1 cellular context compared by ENCODE assay signal in the genomic region with DNA sequence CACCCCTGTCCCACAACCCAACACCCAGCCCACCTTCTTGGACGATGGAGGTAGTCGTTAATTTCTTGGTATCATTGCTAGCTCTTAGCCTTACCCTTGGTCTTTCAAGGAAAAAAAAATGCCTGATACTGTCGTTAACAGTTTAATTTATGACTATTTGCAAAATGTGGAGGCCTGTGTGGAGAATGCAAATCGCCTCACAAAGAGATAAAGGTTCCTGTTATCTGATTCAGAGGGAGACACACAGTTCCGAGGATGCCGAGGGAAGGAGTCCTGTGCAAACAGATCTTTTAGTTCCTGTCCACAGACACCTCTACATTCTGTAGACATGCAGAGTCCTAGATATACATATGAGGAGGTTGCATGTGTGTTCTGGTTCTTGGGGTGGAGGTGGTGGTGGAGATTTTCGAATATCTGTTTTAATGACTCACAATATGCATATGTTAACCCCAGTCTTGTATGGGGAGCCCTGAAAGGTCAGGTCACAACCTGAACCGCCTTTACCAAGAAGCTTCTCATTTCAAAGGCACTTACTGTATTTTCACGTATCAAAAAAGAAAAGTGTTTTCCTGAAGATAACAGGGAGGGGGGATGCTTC.
TF ChIP-seq lines count a peak whose summit lies in the region.

No MANE protein-coding gene starts in this region.

TF ChIP-seq in K562, 482 proteins besides CTCF, POLR2A, EP300 and RAD21 (continued from another document):
- TF ChIP-seq, protein P1, sequence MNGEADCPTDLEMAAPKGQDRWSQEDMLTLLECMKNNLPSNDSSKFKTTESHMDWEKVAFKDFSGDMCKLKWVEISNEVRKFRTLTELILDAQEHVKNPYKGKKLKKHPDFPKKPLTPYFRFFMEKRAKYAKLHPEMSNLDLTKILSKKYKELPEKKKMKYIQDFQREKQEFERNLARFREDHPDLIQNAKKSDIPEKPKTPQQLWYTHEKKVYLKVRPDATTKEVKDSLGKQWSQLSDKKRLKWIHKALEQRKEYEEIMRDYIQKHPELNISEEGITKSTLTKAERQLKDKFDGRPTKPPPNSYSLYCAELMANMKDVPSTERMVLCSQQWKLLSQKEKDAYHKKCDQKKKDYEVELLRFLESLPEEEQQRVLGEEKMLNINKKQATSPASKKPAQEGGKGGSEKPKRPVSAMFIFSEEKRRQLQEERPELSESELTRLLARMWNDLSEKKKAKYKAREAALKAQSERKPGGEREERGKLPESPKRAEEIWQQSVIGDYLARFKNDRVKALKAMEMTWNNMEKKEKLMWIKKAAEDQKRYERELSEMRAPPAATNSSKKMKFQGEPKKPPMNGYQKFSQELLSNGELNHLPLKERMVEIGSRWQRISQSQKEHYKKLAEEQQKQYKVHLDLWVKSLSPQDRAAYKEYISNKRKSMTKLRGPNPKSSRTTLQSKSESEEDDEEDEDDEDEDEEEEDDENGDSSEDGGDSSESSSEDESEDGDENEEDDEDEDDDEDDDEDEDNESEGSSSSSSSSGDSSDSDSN (IDR thresholded peaks at IDR 0.05; ENCODE audit: borderline replicate concordance in 1 of 2, low read depth in 2 of 2, low read length in 2 of 2) = 0 out of 4 replicates have a peak, but pooled peaks have one; percentile 22 to 44
- TF ChIP-seq FOSL1 (tag; conservative IDR thresholded peaks at IDR 0.05) (0 out of 2 replicates have a peak, but pooled peaks have one; percentile 20), NRF1 (conservative IDR thresholded peaks at IDR 0.05 in 1 of 2, IDR thresholded peaks at IDR 0.05 in 1 of 2) (no peak), ELK3 (CRISPR knock-in tag; IDR thresholded peaks at IDR 0.05) (no peak), RBM39 (optimal IDR thresholded peaks at IDR 0.05; ENCODE audit: low read depth, low read length) (no peak), ZNF143 (CRISPR knock-in tag; IDR thresholded peaks at IDR 0.05) (no peak), L3MBTL2 (IDR thresholded peaks at IDR 0.05) (0 out of 2 replicates have a peak, but pooled peaks have one; percentile 18), ZNF830 (CRISPR knock-in tag; IDR thresholded peaks at IDR 0.05) (no peak), ZNF133 (CRISPR knock-in tag; IDR thresholded peaks at IDR 0.05) (no peak), CTBP1 (IDR thresholded peaks at IDR 0.05; ENCODE audit: borderline replicate concordance) (peak; percentile 68; the same call in 1 of the 2 replicates), ZBTB26 (CRISPR knock-in tag; IDR thresholded peaks at IDR 0.05) (no peak), PTRF (tag; IDR thresholded peaks at IDR 0.05) (no peak), ZNF561 (CRISPR knock-in tag; conservative IDR thresholded peaks at IDR 0.05) (no peak), ZNF551 (CRISPR knock-in tag; IDR thresholded peaks at IDR 0.05) (no peak), NR2C1 (IDR thresholded peaks at IDR 0.05) (0 out of 2 replicates have a peak, but pooled peaks have one; percentile 13), NR2C1 (tag; IDR thresholded peaks at IDR 0.05) (no peak), HMG20B (CRISPR knock-in tag; IDR thresholded peaks at IDR 0.05) (no peak), HSF4 (CRISPR knock-in tag; IDR thresholded peaks at IDR 0.05; ENCODE audit: borderline replicate concordance) (no peak), YY1 (IDR thresholded peaks at IDR 0.05; ENCODE audit: borderline replicate concordance in 1 of 3, control insufficient read depth in 1 of 3, extremely low read depth in 1 of 3, insufficient read depth in 3 of 3, insufficient read length in 1 of 3, insufficient replicate concordance in 2 of 3, low read depth in 1 of 3, low read length in 2 of 3) (no peak), SMARCE1 (IDR thresholded peaks at IDR 0.05) (0 out of 2 replicates have a peak, but pooled peaks have one; percentile 32), ZNF764 (CRISPR knock-in tag; IDR thresholded peaks at IDR 0.05; ENCODE audit: low read depth) (no peak), ZNF184 (CRISPR knock-in tag; IDR thresholded peaks at IDR 0.05) (no peak), TBL1XR1 (IDR thresholded peaks at IDR 0.05; ENCODE audit: low read length in 2 of 2) (0 out of 4 replicates have a peak, but pooled peaks of 1 of the 2 experiments have one; percentile 28), SMARCA4 (IDR thresholded peaks at IDR 0.05) (no peak), HDAC1 (IDR thresholded peaks at IDR 0.05) (no peak), ZNF239 (CRISPR knock-in tag; IDR thresholded peaks at IDR 0.05) (no peak), HDAC8 (tag; IDR thresholded peaks at IDR 0.05) (no peak), ARID1B (IDR thresholded peaks at IDR 0.05) (peak; percentile 47; the same call in 1 of the 2 replicates), JUND (IDR thresholded peaks at IDR 0.05; ENCODE audit: borderline replicate concordance, low read depth, low read length) (0 out of 2 replicates have a peak, but pooled peaks have one; percentile 4), JUND (tag; IDR thresholded peaks at IDR 0.05; ENCODE audit: borderline replicate concordance, low read depth, low read length) (peak; percentile 16; the same call in 1 of the 3 replicates), DMBX1 (CRISPR knock-in tag; IDR thresholded peaks at IDR 0.05; ENCODE audit: borderline replicate concordance) (no peak), POLR2H (tag; IDR thresholded peaks at IDR 0.05; ENCODE audit: low read depth) (no peak), TSC22D4 (tag; IDR thresholded peaks at IDR 0.05) (no peak), BCOR (IDR thresholded peaks at IDR 0.05) (no peak), KAT2B (IDR thresholded peaks at IDR 0.05; ENCODE audit: low read depth, low read length) (no peak), RCOR1 (IDR thresholded peaks at IDR 0.05; ENCODE audit: borderline replicate concordance in 1 of 2, low read depth in 2 of 2, low read length in 2 of 2) (peak in 1 of 2 experiments; percentile 71; a peak in 2 of 4 replicates), NR2C2 (CRISPR knock-in tag; IDR thresholded peaks at IDR 0.05) (no peak), NR2C2 (tag; IDR thresholded peaks at IDR 0.05) (0 out of 2 replicates have a peak, but pooled peaks have one; percentile 25)
- TF ChIP-seq, protein P2, sequence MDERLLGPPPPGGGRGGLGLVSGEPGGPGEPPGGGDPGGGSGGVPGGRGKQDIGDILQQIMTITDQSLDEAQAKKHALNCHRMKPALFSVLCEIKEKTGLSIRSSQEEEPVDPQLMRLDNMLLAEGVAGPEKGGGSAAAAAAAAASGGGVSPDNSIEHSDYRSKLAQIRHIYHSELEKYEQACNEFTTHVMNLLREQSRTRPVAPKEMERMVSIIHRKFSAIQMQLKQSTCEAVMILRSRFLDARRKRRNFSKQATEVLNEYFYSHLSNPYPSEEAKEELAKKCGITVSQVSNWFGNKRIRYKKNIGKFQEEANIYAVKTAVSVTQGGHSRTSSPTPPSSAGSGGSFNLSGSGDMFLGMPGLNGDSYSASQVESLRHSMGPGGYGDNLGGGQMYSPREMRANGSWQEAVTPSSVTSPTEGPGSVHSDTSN (CRISPR knock-in tag; IDR thresholded peaks at IDR 0.05; ENCODE audit: low read depth) = no peak
- TF ChIP-seq, protein P2 (tag; conservative IDR thresholded peaks at IDR 0.05; ENCODE audit: low read depth) = peak; percentile 73
